16 cellular contexts compared by ENCODE assay signal in the genomic region with DNA sequence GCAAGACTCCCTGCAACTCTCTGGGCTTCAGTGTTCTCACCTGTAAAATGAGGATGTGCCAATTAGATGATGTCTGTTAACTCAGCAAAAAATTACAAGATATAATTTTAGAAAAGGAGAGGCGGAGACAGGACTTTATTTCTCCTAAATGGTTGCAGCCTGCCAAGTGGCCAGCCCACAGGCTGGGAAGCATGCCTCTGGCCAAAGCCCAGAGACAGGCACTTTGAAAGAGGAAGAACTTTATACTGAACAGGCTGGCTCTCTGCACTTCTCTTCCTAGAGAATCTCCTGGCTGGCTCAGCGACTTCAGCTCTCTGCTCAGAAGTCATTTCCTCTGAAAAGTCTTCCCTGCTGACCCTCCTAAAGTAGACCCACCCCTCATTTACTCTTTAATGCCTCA. TPM values are rescaled to one million over a fixed set of nuclear protein-coding genes. Genes with fewer than 3 reads are reported as not detected.
A peak's percentile ranks its signal among the peaks of the same experiment; 100 is the strongest.
DNase-seq lines count a peak whose midpoint lies in the region; TF ChIP-seq lines count a peak whose summit lies in the region.
"Had no signal": no experiment of that assay in that cellular context is flagged by ENCODE, and none has a peak within 500 bp of the region (broad histone marks: within the 10 kb centered on the region; RNA-seq: fewer than 3 reads in every experiment).

No MANE protein-coding gene starts in this region.

- H3K27me3 Mint-ChIP-seq in activated T-helper 1 cell treated with anti-CD3 and anti-CD28 coated beads, Interleukin-12 subunit alpha, Interleukin-12 subunit beta, Interleukin-2, Interleukin-4 antibody, amounts not matched to agents 30 ng/mL and 10 ng/mL and 1 ng/mL, durations not matched to agents 14 hours and 24 hours and 36 hours (ENCODE audit: insufficient read depth) = peaks cover 47% of the 10 kb centered on the region

- no peak overlapping the region for H3K27ac Mint-ChIP-seq in activated T-helper 1 cell treated with anti-CD3 and anti-CD28 coated beads, Interleukin-12 subunit alpha, Interleukin-12 subunit beta, Interleukin-2, Interleukin-4 antibody, amounts not matched to agents 30 ng/mL and 10 ng/mL and 1 ng/mL, durations not matched to agents 14 hours and 24 hours and 36 hours
- H3K27ac Mint-ChIP-seq: activated CD4-positive, alpha-beta T cell treated with anti-CD3 and anti-CD28 coated beads for 36 hours; stimulated activated effector memory CD8-positive, alpha-beta T cell treated with anti-CD3 and anti-CD28 coated beads, Interleukin-12 subunit alpha, Interleukin-12 subunit beta, amount 100 ng/mL, for 72 hours had no signal

- H3K27me3 ChIP-seq in osteoblast (ENCODE audit: insufficient read depth, low read length) = no peaks in the 10 kb centered on the region
- H3K27me3 ChIP-seq: pancreas had no signal

- H4K20me1 ChIP-seq in osteoblast (ENCODE audit: insufficient read depth, low read length) = peaks cover 2% of the 10 kb centered on the region

- TF ChIP-seq CTCF in osteoblast (IDR thresholded peaks at IDR 0.05; ENCODE audit: extremely low read depth, low read depth, low read length) = no peak

- peaks cover 27% of the 10 kb centered on the region for H3K4me1 ChIP-seq in osteoblast (ENCODE audit: insufficient read depth, low read length)

- H3K4me1 Mint-ChIP-seq in activated T-helper 1 cell treated with anti-CD3 and anti-CD28 coated beads, Interleukin-12 subunit alpha, Interleukin-12 subunit beta, Interleukin-2, Interleukin-4 antibody, amounts not matched to agents 30 ng/mL and 10 ng/mL and 1 ng/mL, durations not matched to agents 14 hours and 24 hours and 36 hours (ENCODE audit: low read depth) = peaks cover 11% of the 10 kb centered on the region

- H3K4me3 Mint-ChIP-seq in activated T-helper 1 cell treated with anti-CD3 and anti-CD28 coated beads, Interleukin-12 subunit alpha, Interleukin-12 subunit beta, Interleukin-2, Interleukin-4 antibody, amounts not matched to agents 30 ng/mL and 10 ng/mL and 1 ng/mL, durations not matched to agents 14 hours and 24 hours and 36 hours = no peak overlapping the region
- H3K4me3 Mint-ChIP-seq: activated CD4-positive, alpha-beta T cell treated with anti-CD3 and anti-CD28 coated beads for 36 hours; activated T-cell treated with anti-CD3 and anti-CD28 coated beads, Interleukin-2, amount 50 U/mL, for 4 hours; stimulated activated effector memory CD8-positive, alpha-beta T cell treated with anti-CD3 and anti-CD28 coated beads, Interleukin-12 subunit alpha, Interleukin-12 subunit beta, amount 100 ng/mL, for 72 hours had no signal

- no peaks in the 10 kb centered on the region for H3K36me3 ChIP-seq in osteoblast (ENCODE audit: insufficient read depth, low read length)
- H3K36me3 ChIP-seq: pancreas had no signal

- no peak overlapping the region for H3K4me2 ChIP-seq in osteoblast (ENCODE audit: insufficient read depth, low read length)

- peak overlapping the region; percentile 23 for H2AFZ ChIP-seq in osteoblast (ENCODE audit: low read length)

- H3K9me3 Mint-ChIP-seq in activated T-helper 1 cell treated with anti-CD3 and anti-CD28 coated beads, Interleukin-12 subunit alpha, Interleukin-12 subunit beta, Interleukin-2, Interleukin-4 antibody, amounts not matched to agents 30 ng/mL and 10 ng/mL and 1 ng/mL, durations not matched to agents 14 hours and 24 hours and 36 hours = no peaks in the 10 kb centered on the region
- H3K9me3 Mint-ChIP-seq: activated T-cell treated with anti-CD3 and anti-CD28 coated beads, Interleukin-2, amount 50 U/mL, for 4 hours; stimulated activated effector memory CD8-positive, alpha-beta T cell treated with anti-CD3 and anti-CD28 coated beads, Interleukin-12 subunit alpha, Interleukin-12 subunit beta, amount 100 ng/mL, for 72 hours had no signal

- H3K4me3 ChIP-seq in osteoblast (ENCODE audit: insufficient read depth, low read length) = no peak overlapping the region
- H3K4me3 ChIP-seq: lung, pancreas had no signal

- peak; percentile 15 for DNase-seq in EH (ENCODE audit: low read depth)
- peak; percentile 64 for DNase-seq in RPMI8226
- DNase-seq in fibroblast of the conjunctiva (ENCODE audit: low read depth) = peak; percentile 10
- peak; percentile 46 for DNase-seq in osteoblast (ENCODE audit: insufficient read length, low spot score, missing footprints)
- DNase-seq in DMS53 treated with DMSO at 0.1 percent for 48 hours (lab: John Stamatoyannopoulos, UW; ENCODE audit: unreplicated experiment) = no peak
- DNase-seq in NK-92 treated with Interleukin-12 subunit alpha and Interleukin-12 subunit beta, amount 100 ng/mL, for 24 hours (lab: John Stamatoyannopoulos, UW) = no peak
- no peak for DNase-seq in kidney glomerular epithelial cell (lab: John Stamatoyannopoulos, UW)
- DNase-seq in activated T-helper 1 cell treated with anti-CD3 and anti-CD28 coated beads, Interleukin-12 subunit alpha, Interleukin-12 subunit beta, Interleukin-2, Interleukin-4 antibody, amounts not matched to agents 30 ng/mL and 10 ng/mL and 1 ng/mL, durations not matched to agents 14 hours and 24 hours and 36 hours (ENCODE audit: low spot score) = no peak
- DNase-seq: activated CD4-positive, alpha-beta T cell treated with anti-CD3 and anti-CD28 coated beads for 36 hours; activated T-cell treated with anti-CD3 and anti-CD28 coated beads, Interleukin-2, amount 50 U/mL, for 4 hours; DMS79; NCI-H2107; stimulated activated CD4-positive, alpha-beta T cell treated with anti-CD3 and anti-CD28 coated beads, Interleukin-2, amount 100 ng/mL, for 24 hours had no signal

- H3K79me2 ChIP-seq in osteoblast (ENCODE audit: insufficient read depth, low read length) = peaks cover 44% of the 10 kb centered on the region

- H3K36me3 Mint-ChIP-seq in activated T-helper 1 cell treated with anti-CD3 and anti-CD28 coated beads, Interleukin-12 subunit alpha, Interleukin-12 subunit beta, Interleukin-2, Interleukin-4 antibody, amounts not matched to agents 30 ng/mL and 10 ng/mL and 1 ng/mL, durations not matched to agents 14 hours and 24 hours and 36 hours (ENCODE audit: low read depth) = peaks cover 4% of the 10 kb centered on the region

- H3K27ac ChIP-seq in osteoblast (ENCODE audit: low read depth, low read length) = no peak overlapping the region

- H3K9me3 ChIP-seq in osteoblast (ENCODE audit: low read depth, low read length) = no peaks in the 10 kb centered on the region
- H3K9me3 ChIP-seq: pancreas had no signal

- intact Hi-C loops in activated T-helper 1 cell treated with anti-CD3 and anti-CD28 coated beads, Interleukin-12 subunit alpha, Interleukin-12 subunit beta, Interleukin-2, Interleukin-4 antibody, amounts not matched to agents 30 ng/mL and 10 ng/mL and 1 ng/mL, durations not matched to agents 14 hours and 24 hours and 36 hours (cut with micrococcal nuclease) = no loop called here

RNA-seq across cellular contexts. Expression of gene PRDM5, which starts 3.7 kb away (rescaled TPM):
- total RNA-seq in osteoblast = 39.4 and 42.4 TPM in 2 replicates
- not detected in 2 replicates for total RNA-seq in activated T-helper 1 cell treated with anti-CD3 and anti-CD28 coated beads, Interleukin-12 subunit alpha, Interleukin-12 subunit beta, Interleukin-2, Interleukin-4 antibody, amounts not matched to agents 30 ng/mL and 10 ng/mL and 1 ng/mL, durations not matched to agents 14 hours and 24 hours and 36 hours

Comparison
In these comparisons a context has a peak if more than half of its experiments do, and no peak if none do; other contexts are left out.
1. DNase-seq: peak in EH (single experiment), RPMI8226 (single experiment), fibroblast of the conjunctiva (single experiment) and osteoblast (single experiment); none in DMS53 treated with DMSO at 0.1 percent for 48 hours (single experiment), NK-92 treated with Interleukin-12 subunit alpha and Interleukin-12 subunit beta, amount 100 ng/mL, for 24 hours (single experiment), kidney glomerular epithelial cell (single experiment) and activated T-helper 1 cell treated with anti-CD3 and anti-CD28 coated beads, Interleukin-12 subunit alpha, Interleukin-12 subunit beta, Interleukin-2, Interleukin-4 antibody, amounts not matched to agents 30 ng/mL and 10 ng/mL and 1 ng/mL, durations not matched to agents 14 hours and 24 hours and 36 hours (single experiment).
2. RNA of gene PRDM5, which starts 3.7 kb away (total RNA-seq): 39.4 to 42.4 TPM in osteoblast; not detected in activated T-helper 1 cell treated with anti-CD3 and anti-CD28 coated beads, Interleukin-12 subunit alpha, Interleukin-12 subunit beta, Interleukin-2, Interleukin-4 antibody, amounts not matched to agents 30 ng/mL and 10 ng/mL and 1 ng/mL, durations not matched to agents 14 hours and 24 hours and 36 hours; every median in the first group is over 10 times any median in the second.